Comparison of ENCODE assay signal across 1 cellular context in the genomic region with DNA sequence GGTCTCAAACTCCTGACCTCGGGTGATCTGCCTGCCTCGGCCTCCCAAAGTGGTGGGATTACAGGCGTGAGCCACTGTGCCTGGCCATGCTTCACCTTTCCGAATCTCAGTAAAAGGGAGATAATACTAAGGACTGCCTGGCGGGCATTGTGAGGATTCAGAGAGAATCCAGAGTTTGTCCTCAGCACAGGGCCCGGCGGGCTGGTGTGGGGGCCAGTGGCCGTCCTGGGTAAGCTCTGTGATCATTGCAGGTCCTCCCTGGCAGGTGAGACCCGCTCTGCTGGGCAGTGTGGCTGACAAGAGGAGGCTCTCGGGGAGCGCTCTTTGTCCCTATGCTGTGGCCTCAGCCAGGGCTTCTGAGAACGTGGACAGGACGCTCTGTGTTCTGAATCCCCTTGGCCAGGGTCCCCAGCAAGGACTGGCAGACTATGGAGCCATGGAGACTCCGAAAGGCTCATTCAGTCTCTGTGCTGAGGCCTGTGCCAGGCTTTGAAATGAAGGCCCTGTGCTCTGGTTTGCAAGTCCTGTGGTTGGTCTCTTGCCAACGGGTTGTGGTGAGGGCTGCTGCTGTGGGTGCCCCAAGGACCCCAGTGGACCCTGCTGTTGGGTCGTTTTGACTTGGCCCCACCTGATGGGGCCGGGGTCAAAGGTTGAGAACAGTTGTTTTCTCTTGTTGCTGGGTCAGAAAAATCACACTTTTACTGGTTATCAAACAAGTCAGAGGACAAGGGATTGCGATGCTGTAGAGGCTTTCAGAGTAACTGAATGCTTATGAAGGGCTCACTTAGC.
A peak's percentile ranks its signal among the peaks of the same experiment; 100 is the strongest.
TF ChIP-seq lines count a peak whose summit lies in the region.

No MANE protein-coding gene starts in this region.

TF ChIP-seq in HepG2, 621 proteins besides CTCF, POLR2A, EP300 and RAD21 (continued from another document and continues in another):
- TF ChIP-seq, protein P1, sequence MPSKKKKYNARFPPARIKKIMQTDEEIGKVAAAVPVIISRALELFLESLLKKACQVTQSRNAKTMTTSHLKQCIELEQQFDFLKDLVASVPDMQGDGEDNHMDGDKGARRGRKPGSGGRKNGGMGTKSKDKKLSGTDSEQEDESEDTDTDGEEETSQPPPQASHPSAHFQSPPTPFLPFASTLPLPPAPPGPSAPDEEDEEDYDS (CRISPR knock-in tag; IDR thresholded peaks at IDR 0.05): no peak
- TF ChIP-seq FLYWCH1 (CRISPR knock-in tag; IDR thresholded peaks at IDR 0.05): no peak
- TF ChIP-seq CBFB (CRISPR knock-in tag; IDR thresholded peaks at IDR 0.05): no peak
- no peak for TF ChIP-seq ZNF720 (CRISPR knock-in tag; IDR thresholded peaks at IDR 0.05)
- TF ChIP-seq, protein P2, sequence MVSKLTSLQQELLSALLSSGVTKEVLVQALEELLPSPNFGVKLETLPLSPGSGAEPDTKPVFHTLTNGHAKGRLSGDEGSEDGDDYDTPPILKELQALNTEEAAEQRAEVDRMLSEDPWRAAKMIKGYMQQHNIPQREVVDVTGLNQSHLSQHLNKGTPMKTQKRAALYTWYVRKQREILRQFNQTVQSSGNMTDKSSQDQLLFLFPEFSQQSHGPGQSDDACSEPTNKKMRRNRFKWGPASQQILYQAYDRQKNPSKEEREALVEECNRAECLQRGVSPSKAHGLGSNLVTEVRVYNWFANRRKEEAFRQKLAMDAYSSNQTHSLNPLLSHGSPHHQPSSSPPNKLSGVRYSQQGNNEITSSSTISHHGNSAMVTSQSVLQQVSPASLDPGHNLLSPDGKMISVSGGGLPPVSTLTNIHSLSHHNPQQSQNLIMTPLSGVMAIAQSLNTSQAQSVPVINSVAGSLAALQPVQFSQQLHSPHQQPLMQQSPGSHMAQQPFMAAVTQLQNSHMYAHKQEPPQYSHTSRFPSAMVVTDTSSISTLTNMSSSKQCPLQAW (CRISPR knock-in tag; IDR thresholded peaks at IDR 0.05): 0 out of 2 replicates have a peak, but pooled peaks have one; percentile 27
- TF ChIP-seq, protein P3, sequence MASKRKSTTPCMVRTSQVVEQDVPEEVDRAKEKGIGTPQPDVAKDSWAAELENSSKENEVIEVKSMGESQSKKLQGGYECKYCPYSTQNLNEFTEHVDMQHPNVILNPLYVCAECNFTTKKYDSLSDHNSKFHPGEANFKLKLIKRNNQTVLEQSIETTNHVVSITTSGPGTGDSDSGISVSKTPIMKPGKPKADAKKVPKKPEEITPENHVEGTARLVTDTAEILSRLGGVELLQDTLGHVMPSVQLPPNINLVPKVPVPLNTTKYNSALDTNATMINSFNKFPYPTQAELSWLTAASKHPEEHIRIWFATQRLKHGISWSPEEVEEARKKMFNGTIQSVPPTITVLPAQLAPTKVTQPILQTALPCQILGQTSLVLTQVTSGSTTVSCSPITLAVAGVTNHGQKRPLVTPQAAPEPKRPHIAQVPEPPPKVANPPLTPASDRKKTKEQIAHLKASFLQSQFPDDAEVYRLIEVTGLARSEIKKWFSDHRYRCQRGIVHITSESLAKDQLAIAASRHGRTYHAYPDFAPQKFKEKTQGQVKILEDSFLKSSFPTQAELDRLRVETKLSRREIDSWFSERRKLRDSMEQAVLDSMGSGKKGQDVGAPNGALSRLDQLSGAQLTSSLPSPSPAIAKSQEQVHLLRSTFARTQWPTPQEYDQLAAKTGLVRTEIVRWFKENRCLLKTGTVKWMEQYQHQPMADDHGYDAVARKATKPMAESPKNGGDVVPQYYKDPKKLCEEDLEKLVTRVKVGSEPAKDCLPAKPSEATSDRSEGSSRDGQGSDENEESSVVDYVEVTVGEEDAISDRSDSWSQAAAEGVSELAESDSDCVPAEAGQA (IDR thresholded peaks at IDR 0.05; ENCODE audit: low read depth): no peak
- TF ChIP-seq, protein P3 (CRISPR knock-in tag; IDR thresholded peaks at IDR 0.05; ENCODE audit: borderline replicate concordance): no peak
- 0 out of 2 replicates have a peak, but pooled peaks have one; percentile 23 for TF ChIP-seq ZNF891 (CRISPR knock-in tag; IDR thresholded peaks at IDR 0.05)
- TF ChIP-seq SNAI1 (CRISPR knock-in tag; IDR thresholded peaks at IDR 0.05; ENCODE audit: borderline replicate concordance): no peak
- TF ChIP-seq MED13 (CRISPR knock-in tag; IDR thresholded peaks at IDR 0.05): no peak
- TF ChIP-seq, protein P4, sequence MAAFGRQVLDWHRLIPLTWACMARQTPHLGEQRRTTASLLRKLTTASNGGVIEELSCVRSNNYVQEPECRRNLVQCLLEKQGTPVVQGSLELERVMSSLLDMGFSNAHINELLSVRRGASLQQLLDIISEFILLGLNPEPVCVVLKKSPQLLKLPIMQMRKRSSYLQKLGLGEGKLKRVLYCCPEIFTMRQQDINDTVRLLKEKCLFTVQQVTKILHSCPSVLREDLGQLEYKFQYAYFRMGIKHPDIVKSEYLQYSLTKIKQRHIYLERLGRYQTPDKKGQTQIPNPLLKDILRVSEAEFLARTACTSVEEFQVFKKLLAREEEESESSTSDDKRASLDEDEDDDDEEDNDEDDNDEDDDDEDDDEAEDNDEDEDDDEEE (CRISPR knock-in tag; IDR thresholded peaks at IDR 0.05): 0 out of 2 replicates have a peak, but pooled peaks have one; percentile 21
- 0 out of 2 replicates have a peak, but pooled peaks have one; percentile 14 for TF ChIP-seq MYC (CRISPR knock-in tag; IDR thresholded peaks at IDR 0.05; ENCODE audit: borderline replicate concordance)
- TF ChIP-seq HHEX (CRISPR knock-in tag; IDR thresholded peaks at IDR 0.05): no peak
- TF ChIP-seq NBN (conservative IDR thresholded peaks at IDR 0.05): no peak
- TF ChIP-seq PHF21A (CRISPR knock-in tag; IDR thresholded peaks at IDR 0.05): 0 out of 2 replicates have a peak, but pooled peaks have one; percentile 21
- TF ChIP-seq, protein P5, sequence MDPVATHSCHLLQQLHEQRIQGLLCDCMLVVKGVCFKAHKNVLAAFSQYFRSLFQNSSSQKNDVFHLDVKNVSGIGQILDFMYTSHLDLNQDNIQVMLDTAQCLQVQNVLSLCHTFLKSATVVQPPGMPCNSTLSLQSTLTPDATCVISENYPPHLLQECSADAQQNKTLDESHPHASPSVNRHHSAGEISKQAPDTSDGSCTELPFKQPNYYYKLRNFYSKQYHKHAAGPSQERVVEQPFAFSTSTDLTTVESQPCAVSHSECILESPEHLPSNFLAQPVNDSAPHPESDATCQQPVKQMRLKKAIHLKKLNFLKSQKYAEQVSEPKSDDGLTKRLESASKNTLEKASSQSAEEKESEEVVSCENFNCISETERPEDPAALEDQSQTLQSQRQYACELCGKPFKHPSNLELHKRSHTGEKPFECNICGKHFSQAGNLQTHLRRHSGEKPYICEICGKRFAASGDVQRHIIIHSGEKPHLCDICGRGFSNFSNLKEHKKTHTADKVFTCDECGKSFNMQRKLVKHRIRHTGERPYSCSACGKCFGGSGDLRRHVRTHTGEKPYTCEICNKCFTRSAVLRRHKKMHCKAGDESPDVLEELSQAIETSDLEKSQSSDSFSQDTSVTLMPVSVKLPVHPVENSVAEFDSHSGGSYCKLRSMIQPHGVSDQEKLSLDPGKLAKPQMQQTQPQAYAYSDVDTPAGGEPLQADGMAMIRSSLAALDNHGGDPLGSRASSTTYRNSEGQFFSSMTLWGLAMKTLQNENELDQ (CRISPR knock-in tag; IDR thresholded peaks at IDR 0.05; ENCODE audit: borderline replicate concordance): no peak
- TF ChIP-seq HMGA1 (CRISPR knock-in tag; conservative IDR thresholded peaks at IDR 0.05): no peak
- TF ChIP-seq, protein P6, sequence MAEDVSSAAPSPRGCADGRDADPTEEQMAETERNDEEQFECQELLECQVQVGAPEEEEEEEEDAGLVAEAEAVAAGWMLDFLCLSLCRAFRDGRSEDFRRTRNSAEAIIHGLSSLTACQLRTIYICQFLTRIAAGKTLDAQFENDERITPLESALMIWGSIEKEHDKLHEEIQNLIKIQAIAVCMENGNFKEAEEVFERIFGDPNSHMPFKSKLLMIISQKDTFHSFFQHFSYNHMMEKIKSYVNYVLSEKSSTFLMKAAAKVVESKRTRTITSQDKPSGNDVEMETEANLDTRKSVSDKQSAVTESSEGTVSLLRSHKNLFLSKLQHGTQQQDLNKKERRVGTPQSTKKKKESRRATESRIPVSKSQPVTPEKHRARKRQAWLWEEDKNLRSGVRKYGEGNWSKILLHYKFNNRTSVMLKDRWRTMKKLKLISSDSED (CRISPR knock-in tag; IDR thresholded peaks at IDR 0.05): no peak
- no peak for TF ChIP-seq TMF1 (CRISPR knock-in tag; IDR thresholded peaks at IDR 0.05; ENCODE audit: low read depth)
- no peak for TF ChIP-seq RFXANK (CRISPR knock-in tag; IDR thresholded peaks at IDR 0.05)
- TF ChIP-seq SP1 (IDR thresholded peaks at IDR 0.05): no peak
- TF ChIP-seq SP1 (CRISPR knock-in tag; IDR thresholded peaks at IDR 0.05): no peak
- 0 out of 2 replicates have a peak, but pooled peaks have one; percentile 56 for TF ChIP-seq HNRNPL (IDR thresholded peaks at IDR 0.05; ENCODE audit: low read depth, low read length)
- TF ChIP-seq TCF7L2 (IDR thresholded peaks at IDR 0.05; ENCODE audit: low read depth, low read length): no peak
- no peak for TF ChIP-seq ZNF616 (CRISPR knock-in tag; IDR thresholded peaks at IDR 0.05; ENCODE audit: low read depth)
- no peak for TF ChIP-seq LCORL (IDR thresholded peaks at IDR 0.05)
- TF ChIP-seq LCORL (CRISPR knock-in tag; IDR thresholded peaks at IDR 0.05): 0 out of 2 replicates have a peak, but pooled peaks have one; percentile 33
- no peak for TF ChIP-seq RARG (CRISPR knock-in tag; IDR thresholded peaks at IDR 0.05; ENCODE audit: low read depth)
- no peak for TF ChIP-seq ATF7-NPFF (CRISPR knock-in tag; IDR thresholded peaks at IDR 0.05; ENCODE audit: low read depth)
- TF ChIP-seq, protein P7, sequence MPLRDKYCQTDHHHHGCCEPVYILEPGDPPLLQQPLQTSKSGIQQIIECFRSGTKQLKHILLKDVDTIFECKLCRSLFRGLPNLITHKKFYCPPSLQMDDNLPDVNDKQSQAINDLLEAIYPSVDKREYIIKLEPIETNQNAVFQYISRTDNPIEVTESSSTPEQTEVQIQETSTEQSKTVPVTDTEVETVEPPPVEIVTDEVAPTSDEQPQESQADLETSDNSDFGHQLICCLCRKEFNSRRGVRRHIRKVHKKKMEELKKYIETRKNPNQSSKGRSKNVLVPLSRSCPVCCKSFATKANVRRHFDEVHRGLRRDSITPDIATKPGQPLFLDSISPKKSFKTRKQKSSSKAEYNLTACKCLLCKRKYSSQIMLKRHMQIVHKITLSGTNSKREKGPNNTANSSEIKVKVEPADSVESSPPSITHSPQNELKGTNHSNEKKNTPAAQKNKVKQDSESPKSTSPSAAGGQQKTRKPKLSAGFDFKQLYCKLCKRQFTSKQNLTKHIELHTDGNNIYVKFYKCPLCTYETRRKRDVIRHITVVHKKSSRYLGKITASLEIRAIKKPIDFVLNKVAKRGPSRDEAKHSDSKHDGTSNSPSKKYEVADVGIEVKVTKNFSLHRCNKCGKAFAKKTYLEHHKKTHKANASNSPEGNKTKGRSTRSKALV (CRISPR knock-in tag; IDR thresholded peaks at IDR 0.05): 0 out of 2 replicates have a peak, but pooled peaks have one; percentile 40
- no peak for TF ChIP-seq KLF11 (CRISPR knock-in tag; IDR thresholded peaks at IDR 0.05)
- no peak for TF ChIP-seq ZKSCAN8 (CRISPR knock-in tag; IDR thresholded peaks at IDR 0.05; ENCODE audit: borderline replicate concordance)
- TF ChIP-seq SIX1 (CRISPR knock-in tag; IDR thresholded peaks at IDR 0.05; ENCODE audit: borderline replicate concordance): no peak
- TF ChIP-seq, protein P8, sequence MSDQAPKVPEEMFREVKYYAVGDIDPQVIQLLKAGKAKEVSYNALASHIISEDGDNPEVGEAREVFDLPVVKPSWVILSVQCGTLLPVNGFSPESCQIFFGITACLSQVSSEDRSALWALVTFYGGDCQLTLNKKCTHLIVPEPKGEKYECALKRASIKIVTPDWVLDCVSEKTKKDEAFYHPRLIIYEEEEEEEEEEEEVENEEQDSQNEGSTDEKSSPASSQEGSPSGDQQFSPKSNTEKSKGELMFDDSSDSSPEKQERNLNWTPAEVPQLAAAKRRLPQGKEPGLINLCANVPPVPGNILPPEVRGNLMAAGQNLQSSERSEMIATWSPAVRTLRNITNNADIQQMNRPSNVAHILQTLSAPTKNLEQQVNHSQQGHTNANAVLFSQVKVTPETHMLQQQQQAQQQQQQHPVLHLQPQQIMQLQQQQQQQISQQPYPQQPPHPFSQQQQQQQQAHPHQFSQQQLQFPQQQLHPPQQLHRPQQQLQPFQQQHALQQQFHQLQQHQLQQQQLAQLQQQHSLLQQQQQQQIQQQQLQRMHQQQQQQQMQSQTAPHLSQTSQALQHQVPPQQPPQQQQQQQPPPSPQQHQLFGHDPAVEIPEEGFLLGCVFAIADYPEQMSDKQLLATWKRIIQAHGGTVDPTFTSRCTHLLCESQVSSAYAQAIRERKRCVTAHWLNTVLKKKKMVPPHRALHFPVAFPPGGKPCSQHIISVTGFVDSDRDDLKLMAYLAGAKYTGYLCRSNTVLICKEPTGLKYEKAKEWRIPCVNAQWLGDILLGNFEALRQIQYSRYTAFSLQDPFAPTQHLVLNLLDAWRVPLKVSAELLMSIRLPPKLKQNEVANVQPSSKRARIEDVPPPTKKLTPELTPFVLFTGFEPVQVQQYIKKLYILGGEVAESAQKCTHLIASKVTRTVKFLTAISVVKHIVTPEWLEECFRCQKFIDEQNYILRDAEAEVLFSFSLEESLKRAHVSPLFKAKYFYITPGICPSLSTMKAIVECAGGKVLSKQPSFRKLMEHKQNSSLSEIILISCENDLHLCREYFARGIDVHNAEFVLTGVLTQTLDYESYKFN (CRISPR knock-in tag; conservative IDR thresholded peaks at IDR 0.05): peak; percentile 47; the same call in 1 of the 2 replicates
- TF ChIP-seq CEBPB (IDR thresholded peaks at IDR 0.05; ENCODE audit: borderline replicate concordance, low read depth, low read length): no peak
- TF ChIP-seq ZMYM4 (CRISPR knock-in tag; IDR thresholded peaks at IDR 0.05): no peak
- TF ChIP-seq ZNF3 (CRISPR knock-in tag; IDR thresholded peaks at IDR 0.05): no peak
- no peak for TF ChIP-seq ZFY (CRISPR knock-in tag; IDR thresholded peaks at IDR 0.05)
- TF ChIP-seq ZBTB7B (CRISPR knock-in tag; IDR thresholded peaks at IDR 0.05): 0 out of 2 replicates have a peak, but pooled peaks have one; percentile 23
- TF ChIP-seq ZIK1 (CRISPR knock-in tag; IDR thresholded peaks at IDR 0.05; ENCODE audit: borderline replicate concordance, low read depth): no peak
